ENCODE assay signal across 26 cellular contexts in the genomic region with DNA sequence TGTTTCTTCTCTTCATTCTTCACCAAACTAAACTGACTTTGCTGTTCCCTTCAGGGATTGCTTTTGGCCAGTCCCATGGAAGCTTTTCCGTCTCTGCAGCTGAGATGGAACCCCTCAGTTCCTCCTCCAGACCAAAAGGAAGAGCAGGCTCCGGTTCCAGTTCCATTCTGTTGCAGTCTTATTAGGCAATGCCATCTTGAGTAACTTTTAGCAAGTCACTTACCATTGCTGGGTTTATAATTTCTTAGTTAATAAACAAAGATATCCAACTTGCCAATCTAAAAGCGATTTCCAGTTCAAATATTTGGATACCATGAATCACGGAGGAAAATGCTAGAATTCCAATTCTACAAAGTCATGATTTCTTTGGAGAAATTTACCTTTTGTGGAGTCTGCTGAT.
"Had no signal": no experiment of that assay in that cellular context is flagged by ENCODE, and none has a peak within 500 bp of the region (broad histone marks: within the 10 kb centered on the region; RNA-seq: fewer than 3 reads in every experiment).

No MANE protein-coding gene starts in this region.

- H3K4me2 ChIP-seq: neural progenitor cell had no signal

- H3K4me3 Mint-ChIP-seq: natural killer cell; nephron; neural progenitor cell; stimulated activated effector memory CD8-positive, alpha-beta T cell treated with anti-CD3 and anti-CD28 coated beads, Interleukin-12 subunit alpha, Interleukin-12 subunit beta, amount 100 ng/mL, for 72 hours; stimulated activated naive B cell treated with anti-CD40 and anti-IgM and Interleukin-4, amounts not matched to agents 10 μg/mL and 1 μg/mL and 100 μg/mL, for 72 hours; stimulated activated naive CD8-positive, alpha-beta T cell treated with anti-CD3 and anti-CD28 coated beads, Interleukin-15, Interleukin-2, amounts not matched to agents 100 ng/mL and 50 ng/mL, for 24 hours had no signal

- H3K4me1 ChIP-seq: neural progenitor cell, psoas muscle, right lobe of liver, sigmoid colon, thyroid gland, tibial nerve, upper lobe of left lung, vagina had no signal

- H3K27ac ChIP-seq: neural progenitor cell, ovary, psoas muscle, right lobe of liver, sigmoid colon, stomach, thoracic aorta, thyroid gland, tibial nerve, upper lobe of left lung, vagina had no signal

- H3K4me3 ChIP-seq: neural progenitor cell, ovary, psoas muscle, right lobe of liver, sigmoid colon, stomach, thoracic aorta, thyroid gland, tibial nerve, upper lobe of left lung, vagina had no signal

- H2AFZ ChIP-seq: neural progenitor cell had no signal

- H3K36me3 Mint-ChIP-seq: natural killer cell; stimulated activated effector memory CD8-positive, alpha-beta T cell treated with anti-CD3 and anti-CD28 coated beads, Interleukin-12 subunit alpha, Interleukin-12 subunit beta, amount 100 ng/mL, for 72 hours; stimulated activated naive B cell treated with anti-CD40 and anti-IgM and Interleukin-4, amounts not matched to agents 10 μg/mL and 1 μg/mL and 100 μg/mL, for 72 hours had no signal

- H3K4me1 Mint-ChIP-seq: natural killer cell; nephron; neural progenitor cell; stimulated activated effector memory CD8-positive, alpha-beta T cell treated with anti-CD3 and anti-CD28 coated beads, Interleukin-12 subunit alpha, Interleukin-12 subunit beta, amount 100 ng/mL, for 72 hours; stimulated activated naive B cell treated with anti-CD40 and anti-IgM and Interleukin-4, amounts not matched to agents 10 μg/mL and 1 μg/mL and 100 μg/mL, for 72 hours had no signal

- H3K27ac Mint-ChIP-seq: natural killer cell; nephron; neural progenitor cell; stimulated activated effector memory CD8-positive, alpha-beta T cell treated with anti-CD3 and anti-CD28 coated beads, Interleukin-12 subunit alpha, Interleukin-12 subunit beta, amount 100 ng/mL, for 72 hours; stimulated activated naive B cell treated with anti-CD40 and anti-IgM and Interleukin-4, amounts not matched to agents 10 μg/mL and 1 μg/mL and 100 μg/mL, for 72 hours; stimulated activated naive CD8-positive, alpha-beta T cell treated with anti-CD3 and anti-CD28 coated beads, Interleukin-15, Interleukin-2, amounts not matched to agents 100 ng/mL and 50 ng/mL, for 24 hours had no signal

- FAIRE-seq: small intestine, urothelium cell line had no signal

- H3K27me3 ChIP-seq: neural progenitor cell, ovary, right lobe of liver, sigmoid colon, stomach, thyroid gland, tibial nerve, upper lobe of left lung, vagina had no signal

- DNase-seq: natural killer cell; occipital lobe; ovary; psoas muscle; right cardiac atrium; right lobe of liver; sigmoid colon; small intestine; stimulated activated CD4-positive, alpha-beta T cell treated with anti-CD3 and anti-CD28 coated beads, Interleukin-15, amount 100 ng/mL, for 24 hours; stimulated activated CD4-positive, alpha-beta T cell treated with anti-CD3 and anti-CD28 coated beads, Interleukin-2, amount 100 ng/mL, for 24 hours; stimulated activated CD4-positive, alpha-beta T cell treated with anti-CD3 and anti-CD28 coated beads, Interleukin-2, amount 100 ng/mL, for 48 hours; stimulated activated CD4-positive, alpha-beta T cell treated with anti-CD3 and anti-CD28 coated beads, Interleukin-4, amount 100 ng/mL, for 24 hours; stimulated activated naive B cell treated with anti-CD40 and anti-IgM and Interleukin-4, amounts not matched to agents 10 μg/mL and 1 μg/mL and 100 μg/mL, for 72 hours; stimulated activated naive CD4-positive, alpha-beta T cell treated with Interleukin-2 at 50 U/mL for 16 hours; stomach; thyroid gland; trophoblast cell; upper lobe of left lung had no signal

- H3K36me3 ChIP-seq: neural progenitor cell, ovary, right lobe of liver, sigmoid colon, stomach, thoracic aorta, thyroid gland, tibial nerve, upper lobe of left lung, vagina had no signal

- H3K27me3 Mint-ChIP-seq: stimulated activated naive B cell treated with anti-CD40 and anti-IgM and Interleukin-4, amounts not matched to agents 10 μg/mL and 1 μg/mL and 100 μg/mL, for 72 hours; stimulated activated naive CD8-positive, alpha-beta T cell treated with anti-CD3 and anti-CD28 coated beads, Interleukin-15, Interleukin-2, amounts not matched to agents 100 ng/mL and 50 ng/mL, for 24 hours had no signal

- ATAC-seq: natural killer cell; psoas muscle; right cardiac atrium; stimulated activated effector memory CD8-positive, alpha-beta T cell treated with anti-CD3 and anti-CD28 coated beads, Interleukin-12 subunit alpha, Interleukin-12 subunit beta, amount 100 ng/mL, for 72 hours; stimulated activated naive B cell treated with anti-CD40 and anti-IgM and Interleukin-4, amounts not matched to agents 10 μg/mL and 1 μg/mL and 100 μg/mL, for 72 hours had no signal

- H3K9me3 ChIP-seq: ovary, sigmoid colon, thoracic aorta, thyroid gland, upper lobe of left lung, vagina had no signal

- H3K9ac ChIP-seq: neural progenitor cell had no signal
